In the genomic region with DNA sequence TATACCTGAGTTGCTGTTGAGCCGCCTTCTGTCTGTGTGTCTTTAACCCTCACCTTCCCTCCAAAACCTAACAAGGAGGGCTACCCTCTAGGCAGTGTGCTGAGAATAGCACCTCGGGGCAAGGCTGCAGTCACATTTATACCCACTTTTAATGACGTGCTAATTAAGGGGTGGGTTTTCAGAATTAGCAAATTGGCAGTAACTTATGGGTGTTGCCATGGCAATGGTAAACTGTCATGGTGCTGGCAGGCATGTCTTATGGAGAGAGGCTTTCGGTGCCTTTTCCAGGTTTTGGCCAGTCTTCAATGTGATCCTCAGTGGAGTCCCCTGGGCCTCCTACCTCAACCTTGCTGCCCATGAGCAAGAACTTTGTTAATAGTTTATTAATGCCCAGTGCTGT, we compare ENCODE assay signal across 18 cellular contexts. TPM values are rescaled to one million over a fixed set of nuclear protein-coding genes. Genes with fewer than 3 reads are reported as not detected.
DNase-seq lines count a peak whose midpoint lies in the region; ATAC-seq and TF ChIP-seq lines count a peak whose summit lies in the region.
"Had no signal": no experiment of that assay in that cellular context is flagged by ENCODE, and none has a peak within 500 bp of the region (broad histone marks: within the 10 kb centered on the region; RNA-seq: fewer than 3 reads in every experiment).

No MANE protein-coding gene starts in this region.

- CTCF ChIA-PET in RWPE1 (lab: Yijun Ruan, JAX) = interaction anchor here (0.6 kb wide), 1 partner anchor 73 kb away, joined by 5 read pairs; no protein-coding TSS in a partner anchor

- H3K79me2 ChIP-seq in SU-DHL-6 (ENCODE audit: insufficient read depth, low read length) = no peaks in the 10 kb centered on the region

- H3K36me3 Mint-ChIP-seq in endothelial cell (ENCODE audit: low read depth, unreplicated experiment) (peaks cover 11% of the 10 kb centered on the region), osteocyte (ENCODE audit: unreplicated experiment) (peaks cover 4% of the 10 kb centered on the region)
- H3K36me3 Mint-ChIP-seq: CD8-positive, alpha-beta memory T cell; IgD-negative memory B cell had no signal

- no peak overlapping the region for H3K4me3 ChIP-seq in BLaER1 treated with 17β-estradiol and CSF1 and Interleukin-3, amounts not matched to agents 10 nM and 100 nM
- no peak overlapping the region for H3K4me3 ChIP-seq in SU-DHL-6 (ENCODE audit: insufficient read depth, low read length, poor library complexity, severe bottlenecking)

- peaks cover 6% of the 10 kb centered on the region for H3K27me3 Mint-ChIP-seq in endothelial cell (ENCODE audit: unreplicated experiment)
- H3K27me3 Mint-ChIP-seq in osteocyte (ENCODE audit: unreplicated experiment) = no peaks in the 10 kb centered on the region

- peak overlapping the region in 6 of 11 experiments; percentile 55 to 93 (median 72); a peak in 11 of 22 replicates for H3K27ac ChIP-seq in BLaER1 treated with 17β-estradiol and CSF1 and Interleukin-3, amounts not matched to agents 10 nM and 100 nM
- peak overlapping the region; percentile 3 for H3K27ac ChIP-seq in SU-DHL-6 (ENCODE audit: low read depth, low read length)
- H3K27ac ChIP-seq in RWPE1 = no peak overlapping the region
- H3K27ac ChIP-seq: HL-60 had no signal

- no peaks in the 10 kb centered on the region for H3K9me3 ChIP-seq in BLaER1 treated with 17β-estradiol and CSF1 and Interleukin-3, amounts not matched to agents 10 nM and 100 nM (replicated peaks in 1 of 11)
- H3K9me3 ChIP-seq in SU-DHL-6 (ENCODE audit: insufficient read depth, low read length) = no peaks in the 10 kb centered on the region

- peaks cover 18% of the 10 kb centered on the region for H3F3A ChIP-seq in SU-DHL-6 (ENCODE audit: insufficient read depth)

- DNase-seq in endothelial cell (ENCODE audit: low spot score) (no peak), osteocyte (ENCODE audit: extremely low spot score, unreplicated experiment) (no peak), MV-4-11 (lab: John Stamatoyannopoulos, UW) (no peak), RWPE1 (ENCODE audit: low spot score) (no peak)
- DNase-seq: CD8-positive, alpha-beta memory T cell; H9; NCI-H1105 treated with DMSO at 0.1 percent for 48 hours; NCI-H1694 treated with DMSO at 0.1 percent for 48 hours; NCI-H774; SHP77 treated with DMSO at 0.1 percent for 48 hours had no signal

- ATAC-seq in GM18498 (IDR thresholded peaks at IDR 0.05; ENCODE audit: unreplicated experiment) = no peak
- ATAC-seq in GM21619 (IDR thresholded peaks at IDR 0.05; ENCODE audit: unreplicated experiment) = no peak
- ATAC-seq: SK-N-SH treated with all-trans-retinoic acid at 6 μM for 48 hours had no signal

- H3K9me3 Mint-ChIP-seq in endothelial cell (ENCODE audit: unreplicated experiment) (no peaks in the 10 kb centered on the region), osteocyte (ENCODE audit: unreplicated experiment) (no peaks in the 10 kb centered on the region)
- H3K9me3 Mint-ChIP-seq: CD8-positive, alpha-beta memory T cell; H9 had no signal

- TF ChIP-seq CTCF in SU-DHL-6 (IDR thresholded peaks at IDR 0.05; ENCODE audit: insufficient read depth, low read length, poor library complexity, severe bottlenecking) (no peak), endothelial cell (IDR thresholded peaks at IDR 0.05; ENCODE audit: unreplicated experiment) (no peak), osteocyte (IDR thresholded peaks at IDR 0.05) (no peak), RWPE1 (conservative IDR thresholded peaks at IDR 0.05; ENCODE audit: low read depth) (no peak)

- H3K27me3 ChIP-seq in BLaER1 treated with 17β-estradiol and CSF1 and Interleukin-3, amounts not matched to agents 10 nM and 100 nM = no peaks in the 10 kb centered on the region
- H3K27me3 ChIP-seq in SU-DHL-6 (ENCODE audit: low read length) = no peaks in the 10 kb centered on the region

- H3K4me1 ChIP-seq in BLaER1 treated with 17β-estradiol and CSF1 and Interleukin-3, amounts not matched to agents 10 nM and 100 nM = peaks cover 31 to 87% (median 78%) of the 10 kb centered on the region in 10 experiments

- H3K36me3 ChIP-seq in BLaER1 treated with 17β-estradiol and CSF1 and Interleukin-3, amounts not matched to agents 10 nM and 100 nM = no peaks in the 10 kb centered on the region
- no peaks in the 10 kb centered on the region for H3K36me3 ChIP-seq in SU-DHL-6 (ENCODE audit: low read length)

- peak overlapping the region in 9 of 11 experiments; percentile 70 to 87 (median 77); a peak in 16 of 22 replicates for H3K4me2 ChIP-seq in BLaER1 treated with 17β-estradiol and CSF1 and Interleukin-3, amounts not matched to agents 10 nM and 100 nM
- H3K4me2 ChIP-seq in SU-DHL-6 (ENCODE audit: low read depth, low read length, poor library complexity, severe bottlenecking) = no peak overlapping the region

- no peak overlapping the region for H2AFZ ChIP-seq in SU-DHL-6 (ENCODE audit: low read depth, low read length, severe bottlenecking)

- peak overlapping the region; percentile 47 for H3K4me3 Mint-ChIP-seq in endothelial cell (ENCODE audit: unreplicated experiment)
- peak overlapping the region; percentile 38 for H3K4me3 Mint-ChIP-seq in osteocyte (ENCODE audit: unreplicated experiment)
- H3K4me3 Mint-ChIP-seq: CD8-positive, alpha-beta memory T cell had no signal

- POLR2A ChIA-PET in RWPE1 (lab: Yijun Ruan, JAX; ENCODE audit: low non-redundant PET) = no interaction called here

- no peak overlapping the region for H3K9ac ChIP-seq in BLaER1 treated with 17β-estradiol and CSF1 and Interleukin-3, amounts not matched to agents 10 nM and 100 nM
- no peak overlapping the region for H3K9ac ChIP-seq in SU-DHL-6 (ENCODE audit: low read length)

- H3K9me2 ChIP-seq in SU-DHL-6 (replicated peaks; ENCODE audit: insufficient read depth, low read length) = no peaks in the 10 kb centered on the region

- no peaks in the 10 kb centered on the region for H4K20me1 ChIP-seq in BLaER1 treated with 17β-estradiol and CSF1 and Interleukin-3, amounts not matched to agents 10 nM and 100 nM
- no peaks in the 10 kb centered on the region for H4K20me1 ChIP-seq in SU-DHL-6 (ENCODE audit: low read depth, low read length)

- H3K27ac Mint-ChIP-seq in endothelial cell (ENCODE audit: unreplicated experiment) = no peak overlapping the region
- no peak overlapping the region for H3K27ac Mint-ChIP-seq in osteocyte (ENCODE audit: unreplicated experiment)
- H3K27ac Mint-ChIP-seq: CD8-positive, alpha-beta memory T cell; H9; IgD-negative memory B cell had no signal

- peaks cover 9% of the 10 kb centered on the region for H3K4me1 Mint-ChIP-seq in endothelial cell (ENCODE audit: unreplicated experiment)
- H3K4me1 Mint-ChIP-seq in osteocyte (ENCODE audit: unreplicated experiment) = peaks cover 23% of the 10 kb centered on the region
- H3K4me1 Mint-ChIP-seq: IgD-negative memory B cell had no signal

RNA-seq across cellular contexts. Expression of gene PNMA8A, which starts 1.2 kb away (rescaled TPM):
- 12.4 TPM for total RNA-seq in endothelial cell (ENCODE audit: unreplicated experiment)
- total RNA-seq in osteocyte = 10.3 and 10.8 TPM in 2 replicates
- total RNA-seq: NCI-H460 had no signal

RNA-seq across cellular contexts. Expression of gene PNMA8B, which starts 23.1 kb away (rescaled TPM):
- total RNA-seq in endothelial cell (ENCODE audit: unreplicated experiment) = 1.3 TPM
- total RNA-seq in osteocyte = 2.5 TPM in 2 replicates
- total RNA-seq: NCI-H460 had no signal

RNA-seq across cellular contexts. Expression of gene PNMA8C, which starts 43.9 kb away (rescaled TPM):
- total RNA-seq in endothelial cell (ENCODE audit: unreplicated experiment) = 0.41 TPM
- 0.11 TPM in 1 of 2 replicates, not detected in the other for total RNA-seq in osteocyte
- total RNA-seq: CD8-positive, alpha-beta memory T cell; NCI-H460 had no signal

RNA-seq across cellular contexts. Expression of gene CCDC8, which starts 59.2 kb away (rescaled TPM):
- total RNA-seq in endothelial cell (ENCODE audit: unreplicated experiment) = 13.3 TPM
- 34.5 and 35.0 TPM in 2 replicates for total RNA-seq in osteocyte
- total RNA-seq: CD8-positive, alpha-beta memory T cell; NCI-H460 had no signal
